Comparison of ENCODE assay signal across 17 cellular contexts in the genomic region with DNA sequence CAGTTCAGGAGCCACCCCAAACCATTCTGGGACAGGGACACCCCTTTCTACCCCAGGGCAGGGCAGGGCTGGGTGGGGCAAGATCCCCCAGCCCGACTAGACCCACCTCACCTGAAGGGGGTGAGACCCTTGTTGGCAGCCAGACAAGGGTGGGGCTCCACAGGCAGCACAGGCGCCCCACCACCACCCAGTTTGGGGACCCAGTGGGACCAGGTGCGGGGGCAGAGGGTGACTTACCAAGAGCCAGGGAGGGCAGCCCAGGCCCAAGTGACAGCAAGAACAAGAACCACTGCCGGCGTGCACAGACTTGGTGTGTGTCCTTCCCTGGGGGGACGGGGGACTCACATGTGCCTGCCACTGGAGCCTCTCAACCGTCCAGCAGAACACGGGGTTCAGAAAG. TPM values are rescaled to one million over a fixed set of nuclear protein-coding genes. Genes with fewer than 3 reads are reported as not detected.
"Had no signal": no experiment of that assay in that cellular context is flagged by ENCODE, and none has a peak within 500 bp of the region (broad histone marks: within the 10 kb centered on the region; RNA-seq: fewer than 3 reads in every experiment).

No MANE protein-coding gene starts in this region.

- ATAC-seq: esophagus mucosa; left ventricle myocardium superior; right cardiac atrium; SK-N-SH treated with all-trans-retinoic acid at 6 μM for 48 hours; stimulated activated naive CD8-positive, alpha-beta T cell treated with anti-CD3 and anti-CD28 coated beads, Interleukin-15, Interleukin-2, amounts not matched to agents 100 U/mL and 50 U/mL, for 24 hours had no signal

- H3K4me3 ChIP-seq: smooth muscle cell, upper lobe of left lung had no signal

- H3K27ac ChIP-seq: upper lobe of left lung had no signal

- H3K9me3 ChIP-seq: upper lobe of left lung had no signal

- H3K36me3 ChIP-seq: upper lobe of left lung had no signal

- DNase-seq: activated CD4-positive, CD25-positive, alpha-beta regulatory T cell treated with anti-CD3 and anti-CD28 coated beads, Interleukin-2, amount 50 U/mL, for 72 hours; activated T-cell treated with anti-CD3 and anti-CD28 coated beads for 4 hours; hippocampal formation; left ventricle myocardium superior; occipital lobe; stimulated activated CD4-positive, alpha-beta T cell treated with anti-CD3 and anti-CD28 coated beads, Interleukin-4, amount 100 ng/mL, for 4 hours; stimulated activated CD8-positive, alpha-beta memory T cell treated with anti-CD3 and anti-CD28 coated beads, Interleukin-4, amount 100 ng/mL, for 48 hours; stimulated activated naive CD8-positive, alpha-beta T cell treated with anti-CD3 and anti-CD28 coated beads, Interleukin-15, Interleukin-2, amounts not matched to agents 100 U/mL and 50 U/mL, for 24 hours had no signal

- FAIRE-seq: endometrium, keratinocyte had no signal

RNA-seq across cellular contexts. Expression of a gene that starts 2.2 kb away (rescaled TPM):
- total RNA-seq: left ventricle myocardium superior, occipital lobe had no signal

RNA-seq across cellular contexts. Expression of a gene that starts 3.1 kb away (rescaled TPM):
- total RNA-seq: cardiac septum, esophagus mucosa, left ventricle myocardium superior, occipital lobe, right cardiac atrium, smooth muscle cell, temporal lobe, upper lobe of left lung had no signal
- polyA plus RNA-seq: keratinocyte, right cardiac atrium had no signal
